Comparison of ENCODE assay signal across 1 cellular context in the genomic region with DNA sequence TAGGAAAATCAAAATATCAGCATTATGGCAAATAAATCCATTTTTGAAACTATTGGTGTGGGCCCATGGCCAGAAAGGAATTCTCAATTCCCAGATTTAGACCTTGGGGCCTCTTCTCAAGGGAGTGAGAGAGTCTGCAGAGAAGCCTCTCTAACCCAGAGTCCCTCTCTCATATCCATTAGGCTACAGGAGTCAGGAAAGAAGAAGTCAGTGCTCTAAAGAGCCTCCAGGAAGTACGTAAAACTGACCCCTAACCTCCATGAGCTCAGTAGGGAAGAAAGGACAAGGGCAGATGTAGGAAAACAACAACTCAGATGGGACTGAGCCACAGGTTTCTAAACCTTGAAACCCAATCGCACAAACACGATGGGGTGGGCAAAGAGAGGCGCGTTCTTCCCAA.
TF ChIP-seq lines count a peak whose summit lies in the region.

No MANE protein-coding gene starts in this region.

TF ChIP-seq in IMR-90, 13 proteins besides CTCF, POLR2A, EP300 and RAD21 (continued from another document):
- TF ChIP-seq, protein P1, sequence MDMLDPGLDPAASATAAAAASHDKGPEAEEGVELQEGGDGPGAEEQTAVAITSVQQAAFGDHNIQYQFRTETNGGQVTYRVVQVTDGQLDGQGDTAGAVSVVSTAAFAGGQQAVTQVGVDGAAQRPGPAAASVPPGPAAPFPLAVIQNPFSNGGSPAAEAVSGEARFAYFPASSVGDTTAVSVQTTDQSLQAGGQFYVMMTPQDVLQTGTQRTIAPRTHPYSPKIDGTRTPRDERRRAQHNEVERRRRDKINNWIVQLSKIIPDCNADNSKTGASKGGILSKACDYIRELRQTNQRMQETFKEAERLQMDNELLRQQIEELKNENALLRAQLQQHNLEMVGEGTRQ (IDR thresholded peaks at IDR 0.05; ENCODE audit: low read depth, low read length), result no peak
- TF ChIP-seq RCOR1 (IDR thresholded peaks at IDR 0.05; ENCODE audit: insufficient replicate concordance, low read length) (no peak), BHLHE40 (IDR thresholded peaks at IDR 0.05; ENCODE audit: low read depth, low read length) (no peak)
